12 cellular contexts compared by ENCODE assay signal in the genomic region with DNA sequence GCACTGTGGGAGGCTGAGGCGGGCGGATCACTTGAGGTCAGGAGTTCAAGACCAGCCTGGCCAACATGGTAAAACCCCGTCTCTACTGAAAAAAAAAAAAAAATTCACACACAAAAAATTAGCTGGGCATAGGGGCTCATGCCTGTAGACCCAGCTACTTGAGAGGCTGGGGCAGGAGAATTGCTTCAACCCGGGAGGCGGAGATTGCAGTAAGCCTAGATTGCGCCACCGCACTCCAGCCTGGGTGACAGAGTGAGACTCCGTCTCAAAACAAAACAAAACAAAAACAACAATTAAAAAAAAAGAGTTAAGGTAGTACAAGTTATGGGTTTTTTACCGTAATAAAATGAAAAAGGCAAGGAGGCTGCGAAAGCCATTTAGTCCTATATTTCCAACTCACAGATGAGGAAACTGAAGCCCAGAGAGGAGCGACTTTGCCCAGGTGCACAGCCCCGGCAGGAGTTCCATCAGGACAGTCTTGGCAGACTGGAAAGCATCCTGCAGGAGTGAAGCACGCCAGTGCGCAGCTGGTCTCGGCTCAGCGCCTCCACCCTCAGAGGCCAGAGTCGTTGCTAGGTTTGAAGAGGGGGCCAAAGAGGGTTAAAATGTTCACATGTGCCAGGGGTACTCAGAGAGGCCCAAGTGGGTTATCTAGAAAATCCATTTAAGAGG. TPM values are rescaled to one million over a fixed set of nuclear protein-coding genes. Genes with fewer than 3 reads are reported as not detected.
"Had no signal": no experiment of that assay in that cellular context is flagged by ENCODE, and none has a peak within 500 bp of the region (broad histone marks: within the 10 kb centered on the region; RNA-seq: fewer than 3 reads in every experiment).

No MANE protein-coding gene starts in this region.

- H3K4me3 ChIP-seq: left lung, testis, uterus had no signal

- H3K27me3 ChIP-seq: testis, uterus had no signal

- DNase-seq: activated CD4-positive, alpha-beta T cell treated with anti-CD3 and anti-CD28 coated beads for 36 hours; activated CD8-positive, alpha-beta memory T cell treated with anti-CD3 and anti-CD28 coated beads, Interleukin-2, amount 50 U/mL, for 48 hours; activated CD8-positive, alpha-beta T cell treated with anti-CD3 and anti-CD28 coated beads for 36 hours; activated naive CD4-positive, alpha-beta T cell; effector CD4-positive, alpha-beta T cell; left lung; stimulated activated CD4-positive, alpha-beta T cell treated with anti-CD3 and anti-CD28 coated beads, Interleukin-4, amount 100 ng/mL, for 24 hours; stimulated activated naive CD8-positive, alpha-beta T cell treated with anti-CD3 and anti-CD28 coated beads, Interleukin-15, amount 100 ng/mL, for 72 hours; T1000; testis; uterus had no signal

- H3K27ac Mint-ChIP-seq: activated CD4-positive, alpha-beta T cell treated with anti-CD3 and anti-CD28 coated beads for 36 hours; activated CD8-positive, alpha-beta T cell treated with anti-CD3 and anti-CD28 coated beads for 36 hours had no signal

- H3K9me3 Mint-ChIP-seq: activated CD8-positive, alpha-beta T cell treated with anti-CD3 and anti-CD28 coated beads for 36 hours; stimulated activated naive CD8-positive, alpha-beta T cell treated with anti-CD3 and anti-CD28 coated beads, Interleukin-15, amount 100 ng/mL, for 72 hours had no signal

- H3K4me3 Mint-ChIP-seq: activated CD4-positive, alpha-beta T cell treated with anti-CD3 and anti-CD28 coated beads for 36 hours; activated CD8-positive, alpha-beta T cell treated with anti-CD3 and anti-CD28 coated beads for 36 hours; stimulated activated naive CD8-positive, alpha-beta T cell treated with anti-CD3 and anti-CD28 coated beads, Interleukin-15, amount 100 ng/mL, for 72 hours had no signal

- H3K27me3 Mint-ChIP-seq: activated CD4-positive, alpha-beta T cell treated with anti-CD3 and anti-CD28 coated beads for 36 hours; activated CD8-positive, alpha-beta T cell treated with anti-CD3 and anti-CD28 coated beads for 36 hours had no signal

- H3K9me3 ChIP-seq: left lung, testis, uterus had no signal

- H3K36me3 ChIP-seq: left lung, uterus had no signal

- ATAC-seq: activated CD4-positive, alpha-beta T cell treated with anti-CD3 and anti-CD28 coated beads for 36 hours; activated CD8-positive, alpha-beta T cell treated with anti-CD3 and anti-CD28 coated beads for 36 hours; left lung; stimulated activated naive CD8-positive, alpha-beta T cell treated with anti-CD3 and anti-CD28 coated beads, Interleukin-15, amount 100 ng/mL, for 72 hours had no signal

- H3K27ac ChIP-seq: testis, VCaP had no signal

RNA-seq across cellular contexts. Expression of gene RAB3IL1, which starts 22.2 kb away (rescaled TPM):
- total RNA-seq: activated CD8-positive, alpha-beta T cell treated with anti-CD3 and anti-CD28 coated beads for 36 hours had no signal
